20 cellular contexts compared by ENCODE assay signal in genomic region chr1:182003025-182003725, GRCh38. TPM values are rescaled to one million over a fixed set of nuclear protein-coding genes. Genes with fewer than 3 reads are reported as not detected.
DNase-seq lines count a peak whose midpoint lies in the region; ATAC-seq, FAIRE-seq and TF ChIP-seq lines count a peak whose summit lies in the region.
"Had no signal": no experiment of that assay in that cellular context is flagged by ENCODE, and none has a peak within 500 bp of the region (broad histone marks: within the 10 kb centered on the region; RNA-seq: fewer than 3 reads in every experiment).

No MANE protein-coding gene starts in this region.

- POLR2A ChIA-PET in SK-N-SH (lab: Yijun Ruan, JAX), result no interaction called here
- POLR2A ChIA-PET in H1 (lab: Charles Lee; ENCODE audit: partially characterized antibody), result no interaction called here

- H3K27ac Mint-ChIP-seq in mesothelial cell of epicardium (peak overlapping the region; percentile 84), type B pancreatic cell (peak overlapping the region; percentile 87)

- TF ChIP-seq POLR2A in H1 (IDR thresholded peaks at IDR 0.05; ENCODE audit: control extremely low read depth in 1 of 2, low read depth in 2 of 2, low read length in 2 of 2), result no peak

- H3K23me2 ChIP-seq in H1 (ENCODE audit: low read depth, low read length), result no peaks in the 10 kb centered on the region

- FAIRE-seq in H1 (lab: Jason Lieb, UNC), result no peak

- H3K4me3 Mint-ChIP-seq in mesothelial cell of epicardium (peak overlapping the region; percentile 46), type B pancreatic cell (peak overlapping the region; percentile 50)

- H3K4me1 ChIP-seq in SK-N-SH (ENCODE audit: control insufficient read depth in 1 of 2, insufficient read depth in 2 of 2, low read depth in 1 of 2, low read length in 1 of 2), result peaks cover 0 to 13% of the 10 kb centered on the region in 2 experiments; a peak in 2 of 4 replicates
- H3K4me1 ChIP-seq in H1 (replicated peaks in 1 of 4; ENCODE audit: control insufficient read depth in 3 of 4, insufficient read depth in 4 of 4, low read length in 3 of 4), result peaks cover 0 to 4% (median 2%) of the 10 kb centered on the region in 4 experiments; a peak in 3 of 7 replicates
- H3K4me1 ChIP-seq: HAP-1 had no signal

- no peak overlapping the region for H4K5ac ChIP-seq in H1 (ENCODE audit: insufficient read length, low read depth, low read length)

- no peaks in the 10 kb centered on the region for H3K9me2 ChIP-seq in SK-N-SH

- TF ChIP-seq CTCF in SK-N-SH (IDR thresholded peaks at IDR 0.05) (no peak), H1 (IDR thresholded peaks at IDR 0.05; ENCODE audit: control extremely low read depth in 1 of 3, insufficient read depth in 1 of 3, low read depth in 1 of 3, low read length in 3 of 3) (no peak), mesothelial cell of epicardium (IDR thresholded peaks at IDR 0.05; ENCODE audit: unreplicated experiment) (no peak), type B pancreatic cell (conservative IDR thresholded peaks at IDR 0.05) (no peak)

- H3K27me3 ChIP-seq in SK-N-SH (ENCODE audit: insufficient read depth), result no peaks in the 10 kb centered on the region
- no peaks in the 10 kb centered on the region for H3K27me3 ChIP-seq in H1 (replicated peaks in 1 of 4; ENCODE audit: control insufficient read depth in 3 of 4, extremely low read depth in 1 of 4, insufficient read depth in 3 of 4, low read length in 3 of 4)

- no peaks in the 10 kb centered on the region for H3K36me3 ChIP-seq in SK-N-SH (replicated peaks in 1 of 2; ENCODE audit: control insufficient read depth in 1 of 2, insufficient read depth in 2 of 2, low read length in 1 of 2)
- H3K36me3 ChIP-seq in H1 (ENCODE audit: control insufficient read depth in 2 of 4, insufficient read depth in 4 of 4, low read length in 3 of 4), result no peaks in the 10 kb centered on the region
- H3K36me3 ChIP-seq: HAP-1 had no signal

- H3K79me2 ChIP-seq in SK-N-SH (ENCODE audit: insufficient read depth) (no peaks in the 10 kb centered on the region), H1 (ENCODE audit: control insufficient read depth in 1 of 2, insufficient read depth in 2 of 2, low read length in 2 of 2) (no peaks in the 10 kb centered on the region)

- no peak overlapping the region for H3K14ac ChIP-seq in H1 (ENCODE audit: insufficient read length)

- no peak overlapping the region for H2AK5ac ChIP-seq in H1 (ENCODE audit: low read depth, low read length)

- H3K9me3 Mint-ChIP-seq in mesothelial cell of epicardium (peaks cover 20% of the 10 kb centered on the region), type B pancreatic cell (no peaks in the 10 kb centered on the region)

- WGBS in SK-N-SH (ENCODE audit: low lambda C conversion rate), result 31% methylated on average over 10 of the region's 10 CpGs
- WGBS in H1 (ENCODE audit: extremely low coverage in 1 of 2, insufficient coverage in 1 of 2, insufficient read length in 1 of 2, insufficient replicate concordance in 2 of 2, low coverage in 1 of 2, low lambda C conversion rate in 2 of 2, missing lambda C conversion rate in 1 of 2), 2 experiments, result 91% methylated on average over 10 of the region's 10 CpGs; no CpG with 5 or more reads in 1 of the 2 experiments

- no peaks in the 10 kb centered on the region for H3F3A ChIP-seq in SK-N-SH (replicated peaks; ENCODE audit: insufficient read depth)

- H3K4me3 ChIP-seq in SK-N-SH (ENCODE audit: low read depth in 2 of 2, low read length in 1 of 2) (no peak overlapping the region), H1 (ENCODE audit: extremely low read depth in 1 of 4, insufficient read depth in 2 of 4, low read depth in 3 of 4, low read length in 4 of 4) (no peak overlapping the region)
- H3K4me3 ChIP-seq: HAP-1 had no signal

- no peaks in the 10 kb centered on the region for H3K36me3 Mint-ChIP-seq in mesothelial cell of epicardium
- H3K36me3 Mint-ChIP-seq in type B pancreatic cell, result peaks cover 5% of the 10 kb centered on the region

- H3K18ac ChIP-seq in H1 (ENCODE audit: extremely low read depth, low read length), result no peak overlapping the region

- no peak overlapping the region for H2BK12ac ChIP-seq in H1 (ENCODE audit: low read depth, low read length)

- H4K91ac ChIP-seq in H1 (replicated peaks; ENCODE audit: insufficient read length, low read length), result no peak overlapping the region

- H2BK20ac ChIP-seq in H1 (ENCODE audit: low read length), result no peak overlapping the region

- no peak overlapping the region for H2BK5ac ChIP-seq in H1 (ENCODE audit: low read depth, low read length)

- ATAC-seq in SK-N-SH treated with all-trans-retinoic acid at 6 μM for 48 hours, result no peak
- ATAC-seq in HG02571 (IDR thresholded peaks at IDR 0.05; ENCODE audit: unreplicated experiment), result no peak
- ATAC-seq in GM18502 (IDR thresholded peaks at IDR 0.05; ENCODE audit: poor library complexity, unreplicated experiment), result no peak

- H3K79me1 ChIP-seq in H1 (ENCODE audit: low read depth, low read length), result no peaks in the 10 kb centered on the region

- no peak overlapping the region for H3K9ac ChIP-seq in SK-N-SH
- H3K9ac ChIP-seq in H1 (replicated peaks in 1 of 4; ENCODE audit: extremely low read depth in 1 of 4, low read depth in 3 of 4, low read length in 3 of 4), result no peak overlapping the region

- DNase-seq in SK-N-SH (peak; percentile 60), H1 (ENCODE audit: low read depth in 1 of 2, low spot score in 2 of 2) (no peak), mesothelial cell of epicardium (ENCODE audit: low spot score in 2 of 2, unreplicated experiment in 2 of 2) (no peak), type B pancreatic cell (ENCODE audit: extremely low spot score, unreplicated experiment) (no peak), NCI-H226 (no peak)
- DNase-seq: 8988T, C1 segment of cervical spinal cord, IMR-90, Karpas-422, MM.1S, NCI-H1092 treated with DMSO at 0.1 percent for 48 hours, NCI-H2081 treated with DMSO at 0.1 percent for 48 hours, NCI-H2227 treated with DMSO at 0.1 percent for 48 hours, NCI-H526, SIG-M5 had no signal

- no peak overlapping the region for H3K56ac ChIP-seq in H1 (replicated peaks; ENCODE audit: insufficient read length, low read depth, low read length)

- no peak for TF ChIP-seq RAD21 in SK-N-SH (IDR thresholded peaks at IDR 0.05; ENCODE audit: low read length)
- no peak for TF ChIP-seq RAD21 in H1 (IDR thresholded peaks at IDR 0.05 in 1 of 2, conservative IDR thresholded peaks at IDR 0.05 in 1 of 2; ENCODE audit: low read depth in 2 of 2, low read length in 2 of 2)

- H3K9me3 ChIP-seq in SK-N-SH (no peaks in the 10 kb centered on the region), H1 (ENCODE audit: insufficient read depth in 2 of 2, low read depth in 1 of 2, low read length in 1 of 2) (0 out of 4 replicates have a peak, but pooled peaks cover 0 to 3% of the 10 kb centered on the region in 2 experiments)
- H3K9me3 ChIP-seq: HAP-1 had no signal

- H3K4ac ChIP-seq in H1 (replicated peaks; ENCODE audit: insufficient read length, low read depth, low read length), result no peak overlapping the region

- no peak overlapping the region for H2AFZ ChIP-seq in SK-N-SH (ENCODE audit: low read depth)
- H2AFZ ChIP-seq in H1 (ENCODE audit: low read length), result no peak overlapping the region

- no peak overlapping the region for H4K8ac ChIP-seq in H1 (ENCODE audit: extremely low read depth, insufficient read depth, low read length)

- CTCF ChIA-PET in SK-N-SH (lab: Yijun Ruan, JAX) (interaction anchor here (1.9 kb wide), 1 partner anchor 140 kb away, joined by 6 read pairs; no protein-coding TSS in a partner anchor), H1 (lab: Charles Lee; ENCODE audit: partially characterized antibody) (interaction anchor here (0.7 to 5.5 kb wide), 13 partner anchors 13 to 71 kb away, joined by 3 to 38 read pairs (median 5); no protein-coding TSS in a partner anchor)

- no peaks in the 10 kb centered on the region for H4K20me1 ChIP-seq in SK-N-SH (ENCODE audit: insufficient read depth)
- H4K20me1 ChIP-seq in H1 (replicated peaks in 1 of 2; ENCODE audit: control insufficient read depth in 1 of 2, insufficient read depth in 2 of 2, low read length in 2 of 2), result no peaks in the 10 kb centered on the region

- H3K4me1 Mint-ChIP-seq in mesothelial cell of epicardium, result peaks cover 18% of the 10 kb centered on the region
- peaks cover 13% of the 10 kb centered on the region for H3K4me1 Mint-ChIP-seq in type B pancreatic cell (ENCODE audit: unreplicated experiment)

- TF ChIP-seq EP300 in SK-N-SH (IDR thresholded peaks at IDR 0.05; ENCODE audit: borderline replicate concordance in 1 of 2, low read depth in 1 of 2, low read length in 1 of 2) (no peak), H1 (IDR thresholded peaks at IDR 0.05; ENCODE audit: borderline replicate concordance in 1 of 2, low read depth in 2 of 2, low read length in 2 of 2) (no peak)

- H3K4me2 ChIP-seq in SK-N-SH, result no peak overlapping the region
- no peak overlapping the region for H3K4me2 ChIP-seq in H1 (ENCODE audit: insufficient read depth in 1 of 2, low read depth in 2 of 2, low read length in 2 of 2)

- no peak overlapping the region for H3K23ac ChIP-seq in H1 (ENCODE audit: insufficient read length)

- H3K27ac ChIP-seq in SK-N-SH (ENCODE audit: low read depth in 2 of 2, low read length in 1 of 2) (peak overlapping the region in 1 of 2 experiments; percentile 39; a peak in 1 of 4 replicates), H1 (ENCODE audit: low read depth, low read length) (no peak overlapping the region)

- no peak overlapping the region for H2BK120ac ChIP-seq in H1 (replicated peaks; ENCODE audit: low read depth, low read length)

- H3K27me3 Mint-ChIP-seq in mesothelial cell of epicardium (ENCODE audit: low read depth) (peaks cover 13% of the 10 kb centered on the region), type B pancreatic cell (no peaks in the 10 kb centered on the region)

- peak overlapping the region; percentile 5; the same call in 1 of the 2 replicates for H2BK15ac ChIP-seq in H1 (ENCODE audit: low read length)

TF ChIP-seq in SK-N-SH treated with all-trans-retinoic acid at 6 μM for 48 hours, 23 proteins besides CTCF, POLR2A, EP300 and RAD21 (continues in another document):
- TF ChIP-seq BACH2 (CRISPR knock-in tag; IDR thresholded peaks at IDR 0.05; ENCODE audit: borderline replicate concordance), result no peak

RNA-seq across cellular contexts. Expression of gene ZNF648, which starts 58.3 kb away (rescaled TPM):
- polyA plus RNA-seq in SK-N-SH (2012; rRNA removed) (not detected in 2 replicates), H1 (2011; rRNA removed) (0.53 and 0.64 TPM in 2 replicates)
- not detected in 2 replicates for polyA plus RNA-seq in SK-N-SH (2012; cell fraction: cytosol; rRNA removed)
- polyA plus RNA-seq in SK-N-SH (2012; cell fraction: nucleus; rRNA removed), result 0.01 TPM in 1 of 2 replicates, not detected in the other
- total RNA-seq in H1 (2021; fragmentation: NEBNext Ultra II Directional; extraction: Animal tissue kit (Norgen Biotek cat#: 25700)), result 0.20 and 0.23 TPM in 2 replicates
- polyA plus RNA-seq in H1 (2011; cell fraction: cytosol; rRNA removed), result 0.49 TPM
- 0.90 TPM for polyA plus RNA-seq in H1 (2011; cell fraction: nucleus; rRNA removed)
- 0.12 to 0.20 TPM (median 0.18 TPM) in 4 replicates for polyA plus RNA-seq in H1 (2012, experiment 1 of 2)
- polyA plus RNA-seq in H1 (2012, experiment 2 of 2), result 0.04 TPM
- polyA plus RNA-seq in H1 (2013, experiment 1 of 2), result 0.22 TPM
- 0.20 TPM for polyA plus RNA-seq in H1 (2013, experiment 2 of 2)
- 1.3 and 1.6 TPM in 2 replicates for polyA minus RNA-seq in H1 (2011; rRNA and poly(A)+ RNA removed)
- polyA minus RNA-seq in H1 (2011; cell fraction: cytosol; rRNA and poly(A)+ RNA removed), result 0.88 TPM
- polyA minus RNA-seq in H1 (2011; cell fraction: nucleus; rRNA and poly(A)+ RNA removed), result 2.3 TPM
- total RNA-seq in mesothelial cell of epicardium (0.09 to 0.23 TPM (median 0.18 TPM) in 3 replicates), type B pancreatic cell (ENCODE audit: low replicate concordance) (0.10 and 0.34 TPM in 2 replicates)
- total RNA-seq: IMR-90, OCI-LY7 had no signal
- polyA plus RNA-seq: IMR-90 had no signal
